23 cellular contexts compared by ENCODE assay signal in genomic region chr6:125765944-125766343, GRCh38.
"Had no signal": no experiment of that assay in that cellular context is flagged by ENCODE, and none has a peak within 500 bp of the region (broad histone marks: within the 10 kb centered on the region; RNA-seq: fewer than 3 reads in every experiment).

No MANE protein-coding gene starts in this region.

- H3K4me1 ChIP-seq: body of pancreas, gastroesophageal sphincter, sigmoid colon, upper lobe of right lung had no signal

- H3K36me3 ChIP-seq: gastroesophageal sphincter, sigmoid colon, thyroid gland, upper lobe of right lung had no signal

- DNase-seq: activated CD4-positive, alpha-beta T cell treated with anti-CD3 and anti-CD28 coated beads for 4 hours; activated CD4-positive, alpha-beta T cell treated with anti-CD3 and anti-CD28 coated beads, Interleukin-2, amount 50 U/mL, for 4 hours; activated effector memory CD4-positive, alpha-beta T cell treated with Interleukin-2 at 50 U/mL for 16 hours; activated naive CD4-positive, alpha-beta T cell treated with Interleukin-2 at 50 U/mL for 16 hours; activated T-cell treated with anti-CD3 and anti-CD28 coated beads for 4 hours; body of pancreas; cerebellar nuclear complex; cortex of kidney; kidney glomerular epithelial cell; mammary epithelial cell; naive thymus-derived CD8-positive, alpha-beta T cell; sigmoid colon; small intestine; stimulated activated CD4-positive, alpha-beta T cell treated with anti-CD3 and anti-CD28 coated beads, Interleukin-1b, Interleukin-23, amount 100 ng/mL, for 48 hours; stimulated activated CD4-positive, alpha-beta T cell treated with anti-CD3 and anti-CD28 coated beads, Interleukin-4, amount 100 ng/mL, for 4 hours; stimulated activated CD8-positive, alpha-beta memory T cell treated with anti-CD3 and anti-CD28 coated beads, Interleukin-4, amount 100 ng/mL, for 48 hours; stimulated activated naive CD8-positive, alpha-beta T cell treated with anti-CD3 and anti-CD28 coated beads, Interleukin-15, amount 100 ng/mL, for 72 hours; SW 1271; T-helper 9 cell; thyroid gland; upper lobe of right lung had no signal

- H3K9me3 ChIP-seq: body of pancreas, gastroesophageal sphincter, sigmoid colon, thyroid gland, upper lobe of right lung had no signal

- H3K4me3 ChIP-seq: body of pancreas, gastroesophageal sphincter, sigmoid colon, thyroid gland, upper lobe of right lung had no signal

- H3K27ac ChIP-seq: body of pancreas, gastroesophageal sphincter, sigmoid colon, thyroid gland, upper lobe of right lung, VCaP had no signal

- H3K27me3 ChIP-seq: body of pancreas, sigmoid colon, thyroid gland had no signal
